ENCODE assay signal across 8 cellular contexts in the genomic region with DNA sequence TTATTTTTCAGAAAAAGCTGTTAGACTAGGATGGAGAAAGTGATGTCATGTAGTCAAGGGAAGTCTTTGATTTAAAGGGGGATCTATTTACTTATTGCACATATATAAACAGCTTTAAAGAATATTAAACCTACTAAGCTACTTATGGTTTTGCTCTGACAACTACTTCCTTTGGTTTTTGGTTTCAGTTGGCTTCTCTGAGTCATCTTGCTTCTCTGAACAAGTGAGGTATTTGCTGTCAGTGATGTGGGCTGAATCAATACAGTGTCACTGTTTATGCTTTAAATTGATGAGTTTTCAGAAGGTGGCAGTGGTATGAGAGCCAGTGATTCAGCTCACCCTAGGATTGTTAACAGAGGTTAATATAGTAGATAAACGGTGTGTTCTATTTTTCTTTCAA.
DNase-seq lines count a peak whose midpoint lies in the region; ATAC-seq and TF ChIP-seq lines count a peak whose summit lies in the region.

No MANE protein-coding gene starts in this region.

- no peak for DNase-seq in activated naive CD8-positive, alpha-beta T cell treated with anti-CD3 and anti-CD28 coated beads, Interleukin-2, amount 10 ng/mL, durations not matched to agents 7 days and 5 days
- DNase-seq in activated naive CD8-positive, alpha-beta T cell treated with anti-CD3 and anti-CD28 coated beads for 36 hours, result no peak
- DNase-seq in RWPE1 (ENCODE audit: low spot score), result peak; percentile 42
- DNase-seq in stromal cell of bone marrow (ENCODE audit: low read depth), result peak; percentile 53
- DNase-seq in amniotic stem cell (lab: John Stamatoyannopoulos, UW), result no peak
- DNase-seq in HuH-7.5 (ENCODE audit: low spot score), result no peak
- no peak for DNase-seq in retina

- no peaks in the 10 kb centered on the region for H3K36me3 Mint-ChIP-seq in activated naive CD8-positive, alpha-beta T cell treated with anti-CD3 and anti-CD28 coated beads, Interleukin-2, amount 10 ng/mL, durations not matched to agents 7 days and 5 days
- H3K36me3 Mint-ChIP-seq in activated naive CD8-positive, alpha-beta T cell treated with anti-CD3 and anti-CD28 coated beads for 36 hours, result no peaks in the 10 kb centered on the region

- no peak overlapping the region for H3K27ac Mint-ChIP-seq in activated naive CD8-positive, alpha-beta T cell treated with anti-CD3 and anti-CD28 coated beads, Interleukin-2, amount 10 ng/mL, durations not matched to agents 7 days and 5 days
- H3K27ac Mint-ChIP-seq in activated naive CD8-positive, alpha-beta T cell treated with anti-CD3 and anti-CD28 coated beads for 36 hours, result no peak overlapping the region

- H3K4me3 Mint-ChIP-seq in activated naive CD8-positive, alpha-beta T cell treated with anti-CD3 and anti-CD28 coated beads, Interleukin-2, amount 10 ng/mL, durations not matched to agents 7 days and 5 days, result peak overlapping the region; percentile 28
- H3K4me3 Mint-ChIP-seq in activated naive CD8-positive, alpha-beta T cell treated with anti-CD3 and anti-CD28 coated beads for 36 hours, result no peak overlapping the region

- H3K4me1 Mint-ChIP-seq in activated naive CD8-positive, alpha-beta T cell treated with anti-CD3 and anti-CD28 coated beads, Interleukin-2, amount 10 ng/mL, durations not matched to agents 7 days and 5 days, result peaks cover 10% of the 10 kb centered on the region
- H3K4me1 Mint-ChIP-seq in activated naive CD8-positive, alpha-beta T cell treated with anti-CD3 and anti-CD28 coated beads for 36 hours, result peaks cover 6% of the 10 kb centered on the region

- POLR2A ChIA-PET in activated naive CD8-positive, alpha-beta T cell treated with anti-CD3 and anti-CD28 coated beads, Interleukin-2, amount 10 ng/mL, durations not matched to agents 7 days and 5 days (lab: Charles Lee), result no interaction called here
- POLR2A ChIA-PET in RWPE1 (lab: Yijun Ruan, JAX; ENCODE audit: low non-redundant PET), result no interaction called here

- peak; percentile 96 for ATAC-seq in activated naive CD8-positive, alpha-beta T cell treated with anti-CD3 and anti-CD28 coated beads, Interleukin-2, amount 10 ng/mL, durations not matched to agents 7 days and 5 days (ENCODE audit: low read depth)
- peak; percentile 99 for ATAC-seq in HG02973 (IDR thresholded peaks at IDR 0.05; ENCODE audit: unreplicated experiment)

- no peak overlapping the region for H3K27ac ChIP-seq in RWPE1

- H3K9me3 Mint-ChIP-seq in activated naive CD8-positive, alpha-beta T cell treated with anti-CD3 and anti-CD28 coated beads, Interleukin-2, amount 10 ng/mL, durations not matched to agents 7 days and 5 days, result no peaks in the 10 kb centered on the region
- no peaks in the 10 kb centered on the region for H3K9me3 Mint-ChIP-seq in activated naive CD8-positive, alpha-beta T cell treated with anti-CD3 and anti-CD28 coated beads for 36 hours

- peaks cover 14% of the 10 kb centered on the region for H3K27me3 Mint-ChIP-seq in activated naive CD8-positive, alpha-beta T cell treated with anti-CD3 and anti-CD28 coated beads, Interleukin-2, amount 10 ng/mL, durations not matched to agents 7 days and 5 days
- H3K27me3 Mint-ChIP-seq in activated naive CD8-positive, alpha-beta T cell treated with anti-CD3 and anti-CD28 coated beads for 36 hours, result peaks cover 11% of the 10 kb centered on the region

- no peak for TF ChIP-seq CTCF in RWPE1 (conservative IDR thresholded peaks at IDR 0.05; ENCODE audit: low read depth)

- CTCF ChIA-PET in RWPE1 (lab: Yijun Ruan, JAX), result interaction anchor here (0.6 kb wide), 2 partner anchors 14 to 624 kb away, joined by 3 read pairs; no protein-coding TSS in a partner anchor

Comparison
In these comparisons a context has a peak if more than half of its experiments do, and no peak if none do; other contexts are left out.
1. DNase-seq: peak in RWPE1 (single experiment) and stromal cell of bone marrow (single experiment); none in activated naive CD8-positive, alpha-beta T cell treated with anti-CD3 and anti-CD28 coated beads, Interleukin-2, amount 10 ng/mL, durations not matched to agents 7 days and 5 days (single experiment), activated naive CD8-positive, alpha-beta T cell treated with anti-CD3 and anti-CD28 coated beads for 36 hours (single experiment), amniotic stem cell (single experiment), HuH-7.5 (single experiment) and retina (single experiment).